1 cellular context compared by ENCODE assay signal in the genomic region with DNA sequence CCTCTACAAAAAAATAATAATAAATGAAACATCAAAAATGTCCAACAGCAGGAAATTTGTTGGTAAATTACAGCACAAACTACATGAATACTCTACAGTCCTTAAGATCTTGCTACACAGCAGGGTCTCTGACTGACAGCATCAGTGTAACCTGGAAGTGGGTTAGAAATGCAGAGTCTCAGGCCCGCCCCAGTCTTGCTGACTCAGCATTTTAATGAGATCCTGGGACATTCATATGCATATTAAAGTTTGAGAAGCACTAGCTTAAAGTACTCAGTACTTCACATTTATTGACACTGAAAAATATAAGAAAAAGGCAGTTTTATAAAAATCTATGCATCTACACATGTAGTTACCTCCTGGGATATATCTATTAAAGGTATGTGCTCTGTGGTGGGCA.
A peak's percentile ranks its signal among the peaks of the same experiment; 100 is the strongest.
TF ChIP-seq lines count a peak whose summit lies in the region.

No MANE protein-coding gene starts in this region.

TF ChIP-seq in H1, 55 proteins besides CTCF, POLR2A, EP300 and RAD21:
- TF ChIP-seq BACH1 (IDR thresholded peaks at IDR 0.05; ENCODE audit: low read length), result peak; percentile 70
- TF ChIP-seq MAFK (IDR thresholded peaks at IDR 0.05; ENCODE audit: low read depth, low read length), result peak; percentile 99
- no peak for TF ChIP-seq FOSL1 (IDR thresholded peaks at IDR 0.05; ENCODE audit: insufficient read depth, low read depth, low read length)
